In genomic region chr10:4946349-4946717, GRCh38 we compare ENCODE assay signal across 22 cellular contexts. TPM values are rescaled to one million over a fixed set of nuclear protein-coding genes. Genes with fewer than 3 reads are reported as not detected.
DNase-seq lines count a peak whose midpoint lies in the region; ATAC-seq, FAIRE-seq and TF ChIP-seq lines count a peak whose summit lies in the region.
"Had no signal": no experiment of that assay in that cellular context is flagged by ENCODE, and none has a peak within 500 bp of the region (broad histone marks: within the 10 kb centered on the region; RNA-seq: fewer than 3 reads in every experiment).

No MANE protein-coding gene starts in this region.

- H3K4me2 ChIP-seq in A549, result peak overlapping the region; percentile 77

- no peak for DNase-seq in A549 (ENCODE audit: low read depth in 1 of 2, low spot score in 1 of 2)
- no peak for DNase-seq in WTC11 (ENCODE audit: low spot score)
- peak; percentile 52 for DNase-seq in fibroblast of the aortic adventitia (ENCODE audit: low read depth)
- no peak for DNase-seq in DMS 273 (lab: John Stamatoyannopoulos, UW; ENCODE audit: unreplicated experiment)
- no peak for DNase-seq in SIG-M5 (lab: John Stamatoyannopoulos, UW)
- DNase-seq in NCI-H345 treated with DMSO at 0.1 percent for 48 hours (lab: John Stamatoyannopoulos, UW; ENCODE audit: unreplicated experiment), result no peak
- DNase-seq: COR-L47, DMS79 treated with DMSO at 0.1 percent for 48 hours, Kasumi-1, NCI-H1417, NCI-H1930, NCI-H2171 treated with DMSO at 0.1 percent for 48 hours, NCI-H510A had no signal

- no peak for TF ChIP-seq EP300 in A549 (IDR thresholded peaks at IDR 0.05)

- no peaks in the 10 kb centered on the region for H3K27me3 ChIP-seq in stomach smooth muscle (ENCODE audit: control insufficient read depth in 1 of 2, insufficient read depth in 2 of 2, low read length in 2 of 2)

- H3K27ac Mint-ChIP-seq in WTC11, result peak overlapping the region; percentile 78

- no peak overlapping the region for H3K4me3 Mint-ChIP-seq in WTC11
- H3K4me3 Mint-ChIP-seq: CD14-positive monocyte had no signal

- H3K4me3 ChIP-seq in A549 (no peak overlapping the region), fibroblast of the aortic adventitia (ENCODE audit: low read depth, low read length) (no peak overlapping the region), stomach smooth muscle (ENCODE audit: low read length in 2 of 2) (no peak overlapping the region)
- H3K4me3 ChIP-seq: GM23248 had no signal

- H3K4me1 Mint-ChIP-seq in WTC11, result peaks cover 68% of the 10 kb centered on the region
- H3K4me1 Mint-ChIP-seq: CD14-positive monocyte had no signal

- no peaks in the 10 kb centered on the region for H3K36me3 ChIP-seq in stomach smooth muscle (ENCODE audit: control insufficient read depth in 2 of 2, insufficient read depth in 2 of 2, low read length in 2 of 2)

- peak overlapping the region; percentile 89 to 91 for H3K27ac ChIP-seq in A549
- H3K27ac ChIP-seq in stomach smooth muscle (ENCODE audit: low read length), result peak overlapping the region; percentile 11

- H3K36me3 Mint-ChIP-seq in WTC11, result no peaks in the 10 kb centered on the region
- H3K36me3 Mint-ChIP-seq: CD14-positive monocyte had no signal

- H3K9me3 ChIP-seq in A549, result peaks cover 11% of the 10 kb centered on the region; the same call in 2 of the 3 replicates
- no peaks in the 10 kb centered on the region for H3K9me3 ChIP-seq in stomach smooth muscle (ENCODE audit: control insufficient read depth in 2 of 2, low read length in 2 of 2)

- no peak for TF ChIP-seq POLR2A in A549 (IDR thresholded peaks at IDR 0.05; ENCODE audit: low read length)

- FAIRE-seq in A549 (lab: Jason Lieb, UNC), result no peak
- FAIRE-seq: A204.1, G401.6, GM12891, GM19239, RCC 7860 had no signal

- TF ChIP-seq RAD21 in A549 (conservative IDR thresholded peaks at IDR 0.05 in 1 of 2, IDR thresholded peaks at IDR 0.05 in 1 of 2), result no peak

- H3K9me3 Mint-ChIP-seq in WTC11, result no peaks in the 10 kb centered on the region

- CTCF ChIA-PET in A549 (lab: Yijun Ruan, JAX) (interaction anchor here (2.1 kb wide), 1 partner anchor 97 kb away, joined by 9 read pairs; no protein-coding TSS in a partner anchor), WTC11 (lab: Charles Lee) (no interaction called here)

- POLR2A ChIA-PET in A549 (lab: Yijun Ruan, JAX), result no interaction called here
- POLR2A ChIA-PET in WTC11 (lab: Charles Lee), result no interaction called here

- H3K9ac ChIP-seq in stomach smooth muscle (ENCODE audit: low read length in 2 of 2), result no peak overlapping the region

- H3K4me1 ChIP-seq in A549 (peaks cover 83% of the 10 kb centered on the region), stomach smooth muscle (ENCODE audit: control insufficient read depth, insufficient read depth, low read length) (peaks cover 31% of the 10 kb centered on the region)

- H3K27me3 Mint-ChIP-seq in WTC11 (ENCODE audit: low read depth), result peaks cover 3% of the 10 kb centered on the region

- ATAC-seq in A549 (no peak), WTC11 (no peak), HG02798 (IDR thresholded peaks at IDR 0.05; ENCODE audit: poor library complexity, unreplicated experiment) (no peak)

- TF ChIP-seq CTCF in A549 (IDR thresholded peaks at IDR 0.05), result no peak
- TF ChIP-seq CTCF in WTC11 (IDR thresholded peaks at IDR 0.05), result no peak
- TF ChIP-seq CTCF in fibroblast of the aortic adventitia (IDR thresholded peaks at IDR 0.05; ENCODE audit: insufficient read depth, low read length), result no peak

TF ChIP-seq in A549, 52 proteins besides CTCF, POLR2A, EP300 and RAD21:
- TF ChIP-seq, protein P1, sequence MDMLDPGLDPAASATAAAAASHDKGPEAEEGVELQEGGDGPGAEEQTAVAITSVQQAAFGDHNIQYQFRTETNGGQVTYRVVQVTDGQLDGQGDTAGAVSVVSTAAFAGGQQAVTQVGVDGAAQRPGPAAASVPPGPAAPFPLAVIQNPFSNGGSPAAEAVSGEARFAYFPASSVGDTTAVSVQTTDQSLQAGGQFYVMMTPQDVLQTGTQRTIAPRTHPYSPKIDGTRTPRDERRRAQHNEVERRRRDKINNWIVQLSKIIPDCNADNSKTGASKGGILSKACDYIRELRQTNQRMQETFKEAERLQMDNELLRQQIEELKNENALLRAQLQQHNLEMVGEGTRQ (IDR thresholded peaks at IDR 0.05), result no peak
- no peak for TF ChIP-seq ZNF302 (CRISPR knock-in tag; IDR thresholded peaks at IDR 0.05)
- TF ChIP-seq CHD4 (IDR thresholded peaks at IDR 0.05; ENCODE audit: borderline replicate concordance), result no peak
- no peak for TF ChIP-seq EHF (CRISPR knock-in tag; IDR thresholded peaks at IDR 0.05)
- no peak for TF ChIP-seq NPAS2 (CRISPR knock-in tag; IDR thresholded peaks at IDR 0.05; ENCODE audit: borderline replicate concordance)
TF ChIP-seq in A549: peak in this region for 0.

TF ChIP-seq in WTC11, 78 proteins besides CTCF, POLR2A, EP300 and RAD21:
- TF ChIP-seq FOXP1 (CRISPR knock-in tag; IDR thresholded peaks at IDR 0.05; ENCODE audit: borderline replicate concordance) (no peak), EMX1 (CRISPR knock-in tag; IDR thresholded peaks at IDR 0.05) (no peak), GABPB1 (CRISPR knock-in tag; IDR thresholded peaks at IDR 0.05) (0 out of 2 replicates have a peak, but pooled peaks have one; percentile 25), CREM (CRISPR knock-in tag; IDR thresholded peaks at IDR 0.05) (no peak), NR3C1 (CRISPR knock-in tag; conservative IDR thresholded peaks at IDR 0.05; ENCODE audit: low read depth) (no peak)
- TF ChIP-seq, protein P2, sequence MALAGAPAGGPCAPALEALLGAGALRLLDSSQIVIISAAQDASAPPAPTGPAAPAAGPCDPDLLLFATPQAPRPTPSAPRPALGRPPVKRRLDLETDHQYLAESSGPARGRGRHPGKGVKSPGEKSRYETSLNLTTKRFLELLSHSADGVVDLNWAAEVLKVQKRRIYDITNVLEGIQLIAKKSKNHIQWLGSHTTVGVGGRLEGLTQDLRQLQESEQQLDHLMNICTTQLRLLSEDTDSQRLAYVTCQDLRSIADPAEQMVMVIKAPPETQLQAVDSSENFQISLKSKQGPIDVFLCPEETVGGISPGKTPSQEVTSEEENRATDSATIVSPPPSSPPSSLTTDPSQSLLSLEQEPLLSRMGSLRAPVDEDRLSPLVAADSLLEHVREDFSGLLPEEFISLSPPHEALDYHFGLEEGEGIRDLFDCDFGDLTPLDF (CRISPR knock-in tag; IDR thresholded peaks at IDR 0.05), result no peak

RNA-seq across cellular contexts. Expression of gene AKR1C1, which starts 16.9 kb away (rescaled TPM):
- 1,148 and 1,445 TPM in 2 replicates for polyA plus RNA-seq in A549 (2011; rRNA removed)
- 341 and 343 TPM in 2 replicates for polyA plus RNA-seq in A549 (2012; cell fraction: cytosol; rRNA removed)
- 297 and 392 TPM in 2 replicates for polyA plus RNA-seq in A549 (2012; cell fraction: nucleus; rRNA removed)
- 642 to 1,056 TPM (median 970 TPM) in 3 replicates for polyA plus RNA-seq in A549 (2017; fragmentation: RNase III; extraction: RNeasy Plus Mini Kit Qiagen cat#74134 plus additional on column Dnase treatment)
- 365 and 496 TPM in 2 replicates for polyA minus RNA-seq in A549 (2011; rRNA and poly(A)+ RNA removed)
- total RNA-seq in WTC11 (2021), result 3.9 to 4.3 TPM (median 4.1 TPM) in 3 replicates
- 116 and 355 TPM in 2 replicates for total RNA-seq in fibroblast of the aortic adventitia (ENCODE audit: low replicate concordance)

RNA-seq across cellular contexts. Expression of gene AKR1C2, which starts 57.3 kb away (rescaled TPM):
- polyA plus RNA-seq in A549 (2011; rRNA removed) (6,607 and 6,805 TPM in 2 replicates), A549 (2017; fragmentation: RNase III; extraction: RNeasy Plus Mini Kit Qiagen cat#74134 plus additional on column Dnase treatment) (5,292 to 5,660 TPM (median 5,410 TPM) in 3 replicates)
- 2,138 and 2,314 TPM in 2 replicates for polyA plus RNA-seq in A549 (2012; cell fraction: cytosol; rRNA removed)
- polyA plus RNA-seq in A549 (2012; cell fraction: nucleus; rRNA removed), result 1,646 and 2,223 TPM in 2 replicates
- 1,944 and 2,314 TPM in 2 replicates for polyA minus RNA-seq in A549 (2011; rRNA and poly(A)+ RNA removed)
- total RNA-seq in WTC11 (2021) (1.1 to 1.3 TPM (median 1.2 TPM) in 3 replicates), fibroblast of the aortic adventitia (ENCODE audit: low replicate concordance) (48.2 and 376 TPM in 2 replicates)
- polyA plus RNA-seq: CD14-positive monocyte had no signal

Comparison
In these comparisons a context has a peak if more than half of its experiments do, and no peak if none do; other contexts are left out.
1. RNA of gene AKR1C1, which starts 16.9 kb away (total RNA-seq): 116 to 355 TPM in fibroblast of the aortic adventitia; 3.9 to 4.3 TPM in WTC11; every median in the first group is over 10 times any median in the second.
2. RNA of gene AKR1C2, which starts 57.3 kb away (total RNA-seq): 48.2 to 376 TPM in fibroblast of the aortic adventitia; 1.1 to 1.3 TPM in WTC11; every median in the first group is over 10 times any median in the second.